ENCODE assay signal across 1 cellular context in the genomic region with DNA sequence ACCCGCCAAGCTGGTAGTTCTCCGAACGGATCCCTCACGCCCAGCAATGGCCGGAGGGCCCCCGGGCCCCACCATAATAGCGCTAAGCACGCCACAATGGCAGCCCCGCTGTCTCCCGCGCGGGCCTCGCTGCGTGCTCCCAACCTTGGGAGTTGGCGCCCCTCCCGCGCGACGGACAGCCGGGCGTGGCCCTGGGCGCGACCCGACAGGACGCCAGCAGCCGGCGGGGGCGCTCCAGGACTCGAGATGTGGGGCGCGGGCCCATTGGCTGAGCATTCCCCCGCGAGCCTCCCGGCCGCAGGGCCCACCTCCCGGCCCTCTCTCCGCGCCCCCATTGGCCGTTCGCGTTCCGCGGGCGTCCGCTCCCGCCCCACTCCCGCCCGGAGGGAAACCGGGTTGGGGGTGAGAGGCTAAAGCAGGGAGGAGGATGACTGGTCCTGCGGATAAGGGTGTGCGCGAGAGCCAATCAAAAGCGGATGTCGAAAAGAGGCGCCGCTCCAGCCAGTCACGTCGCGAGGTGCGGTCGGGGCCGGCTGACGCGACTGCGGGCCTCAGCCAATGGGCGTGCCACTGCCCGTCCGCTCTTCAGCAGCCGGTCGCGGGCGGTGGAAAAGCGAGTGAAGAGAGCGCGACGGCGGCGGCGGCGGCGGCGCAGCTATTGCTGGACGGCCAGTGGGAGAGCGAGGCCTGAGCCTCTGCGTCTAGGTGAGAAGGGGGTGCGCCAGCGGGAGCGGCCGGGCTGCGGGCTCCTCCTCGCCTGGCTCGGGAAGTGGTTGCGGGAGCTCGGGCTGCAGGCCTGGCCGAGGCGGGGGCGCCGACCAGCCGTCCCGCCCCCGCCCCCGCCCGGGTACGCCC.
TF ChIP-seq lines count a peak whose summit lies in the region.

A gene with protein sequence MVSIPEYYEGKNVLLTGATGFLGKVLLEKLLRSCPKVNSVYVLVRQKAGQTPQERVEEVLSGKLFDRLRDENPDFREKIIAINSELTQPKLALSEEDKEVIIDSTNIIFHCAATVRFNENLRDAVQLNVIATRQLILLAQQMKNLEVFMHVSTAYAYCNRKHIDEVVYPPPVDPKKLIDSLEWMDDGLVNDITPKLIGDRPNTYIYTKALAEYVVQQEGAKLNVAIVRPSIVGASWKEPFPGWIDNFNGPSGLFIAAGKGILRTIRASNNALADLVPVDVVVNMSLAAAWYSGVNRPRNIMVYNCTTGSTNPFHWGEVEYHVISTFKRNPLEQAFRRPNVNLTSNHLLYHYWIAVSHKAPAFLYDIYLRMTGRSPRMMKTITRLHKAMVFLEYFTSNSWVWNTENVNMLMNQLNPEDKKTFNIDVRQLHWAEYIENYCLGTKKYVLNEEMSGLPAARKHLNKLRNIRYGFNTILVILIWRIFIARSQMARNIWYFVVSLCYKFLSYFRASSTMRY (plus strand): TSS at position 567 of the 855 bp plus-strand sequence. CDS start 26,098 bp downstream, outside the sequence.

TF ChIP-seq in K562, 482 proteins besides CTCF, POLR2A, EP300 and RAD21 (continued from another document and continues in another):
- TF ChIP-seq, protein P1, sequence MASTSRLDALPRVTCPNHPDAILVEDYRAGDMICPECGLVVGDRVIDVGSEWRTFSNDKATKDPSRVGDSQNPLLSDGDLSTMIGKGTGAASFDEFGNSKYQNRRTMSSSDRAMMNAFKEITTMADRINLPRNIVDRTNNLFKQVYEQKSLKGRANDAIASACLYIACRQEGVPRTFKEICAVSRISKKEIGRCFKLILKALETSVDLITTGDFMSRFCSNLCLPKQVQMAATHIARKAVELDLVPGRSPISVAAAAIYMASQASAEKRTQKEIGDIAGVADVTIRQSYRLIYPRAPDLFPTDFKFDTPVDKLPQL (IDR thresholded peaks at IDR 0.05; ENCODE audit: extremely low read depth, insufficient read length) = no peak
- TF ChIP-seq, protein P2, sequence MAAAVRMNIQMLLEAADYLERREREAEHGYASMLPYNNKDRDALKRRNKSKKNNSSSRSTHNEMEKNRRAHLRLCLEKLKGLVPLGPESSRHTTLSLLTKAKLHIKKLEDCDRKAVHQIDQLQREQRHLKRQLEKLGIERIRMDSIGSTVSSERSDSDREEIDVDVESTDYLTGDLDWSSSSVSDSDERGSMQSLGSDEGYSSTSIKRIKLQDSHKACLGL (CRISPR knock-in tag; IDR thresholded peaks at IDR 0.05; ENCODE audit: borderline replicate concordance, poor library complexity, severe bottlenecking) = no peak
- TF ChIP-seq ZNF766 (CRISPR knock-in tag; conservative IDR thresholded peaks at IDR 0.05) = no peak
- TF ChIP-seq ZBTB7A (IDR thresholded peaks at IDR 0.05; ENCODE audit: borderline replicate concordance, control insufficient read depth, low read depth, low read length) = 0 out of 2 replicates have a peak, but pooled peaks have one; percentile 34
- TF ChIP-seq, protein P3, sequence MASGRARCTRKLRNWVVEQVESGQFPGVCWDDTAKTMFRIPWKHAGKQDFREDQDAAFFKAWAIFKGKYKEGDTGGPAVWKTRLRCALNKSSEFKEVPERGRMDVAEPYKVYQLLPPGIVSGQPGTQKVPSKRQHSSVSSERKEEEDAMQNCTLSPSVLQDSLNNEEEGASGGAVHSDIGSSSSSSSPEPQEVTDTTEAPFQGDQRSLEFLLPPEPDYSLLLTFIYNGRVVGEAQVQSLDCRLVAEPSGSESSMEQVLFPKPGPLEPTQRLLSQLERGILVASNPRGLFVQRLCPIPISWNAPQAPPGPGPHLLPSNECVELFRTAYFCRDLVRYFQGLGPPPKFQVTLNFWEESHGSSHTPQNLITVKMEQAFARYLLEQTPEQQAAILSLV (tag; IDR thresholded peaks at IDR 0.05) = no peak
- no peak; the same call in 1 of the 2 replicates for TF ChIP-seq ZNF311 (CRISPR knock-in tag; IDR thresholded peaks at IDR 0.05)
- no peak for TF ChIP-seq MAFG (tag; conservative IDR thresholded peaks at IDR 0.05)
- TF ChIP-seq ZNF699 (CRISPR knock-in tag; IDR thresholded peaks at IDR 0.05; ENCODE audit: insufficient replicate concordance) = no peak
- TF ChIP-seq, protein P4, sequence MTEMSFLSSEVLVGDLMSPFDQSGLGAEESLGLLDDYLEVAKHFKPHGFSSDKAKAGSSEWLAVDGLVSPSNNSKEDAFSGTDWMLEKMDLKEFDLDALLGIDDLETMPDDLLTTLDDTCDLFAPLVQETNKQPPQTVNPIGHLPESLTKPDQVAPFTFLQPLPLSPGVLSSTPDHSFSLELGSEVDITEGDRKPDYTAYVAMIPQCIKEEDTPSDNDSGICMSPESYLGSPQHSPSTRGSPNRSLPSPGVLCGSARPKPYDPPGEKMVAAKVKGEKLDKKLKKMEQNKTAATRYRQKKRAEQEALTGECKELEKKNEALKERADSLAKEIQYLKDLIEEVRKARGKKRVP (CRISPR knock-in tag; IDR thresholded peaks at IDR 0.05) = 0 out of 2 replicates have a peak, but pooled peaks have one; percentile 33
- TF ChIP-seq DPF2 (IDR thresholded peaks at IDR 0.05) = no peak
- TF ChIP-seq, protein P5, sequence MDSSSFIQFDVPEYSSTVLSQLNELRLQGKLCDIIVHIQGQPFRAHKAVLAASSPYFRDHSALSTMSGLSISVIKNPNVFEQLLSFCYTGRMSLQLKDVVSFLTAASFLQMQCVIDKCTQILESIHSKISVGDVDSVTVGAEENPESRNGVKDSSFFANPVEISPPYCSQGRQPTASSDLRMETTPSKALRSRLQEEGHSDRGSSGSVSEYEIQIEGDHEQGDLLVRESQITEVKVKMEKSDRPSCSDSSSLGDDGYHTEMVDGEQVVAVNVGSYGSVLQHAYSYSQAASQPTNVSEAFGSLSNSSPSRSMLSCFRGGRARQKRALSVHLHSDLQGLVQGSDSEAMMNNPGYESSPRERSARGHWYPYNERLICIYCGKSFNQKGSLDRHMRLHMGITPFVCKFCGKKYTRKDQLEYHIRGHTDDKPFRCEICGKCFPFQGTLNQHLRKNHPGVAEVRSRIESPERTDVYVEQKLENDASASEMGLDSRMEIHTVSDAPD (CRISPR knock-in tag; IDR thresholded peaks at IDR 0.05) = no peak
- TF ChIP-seq TFAM (CRISPR knock-in tag; conservative IDR thresholded peaks at IDR 0.05) = no peak
- TF ChIP-seq CCNT2 (IDR thresholded peaks at IDR 0.05; ENCODE audit: borderline replicate concordance, extremely low read depth, insufficient read length, low read depth, low read length) = peak; percentile 64
- TF ChIP-seq JUN (IDR thresholded peaks at IDR 0.05; ENCODE audit: borderline replicate concordance, low read depth, low read length) = no peak
- TF ChIP-seq JUN (CRISPR knock-in tag; IDR thresholded peaks at IDR 0.05; ENCODE audit: borderline replicate concordance) = 0 out of 2 replicates have a peak, but pooled peaks have one; percentile 52
- no peak for TF ChIP-seq MTF1 (CRISPR knock-in tag; IDR thresholded peaks at IDR 0.05; ENCODE audit: borderline replicate concordance)
- no peak for TF ChIP-seq ETV6 (IDR thresholded peaks at IDR 0.05; ENCODE audit: borderline replicate concordance in 1 of 2, low read depth in 2 of 2, low read length in 1 of 2)
- TF ChIP-seq ETV6 (CRISPR knock-in tag; IDR thresholded peaks at IDR 0.05; ENCODE audit: borderline replicate concordance) = no peak
- no peak for TF ChIP-seq MCM5 (IDR thresholded peaks at IDR 0.05; ENCODE audit: low read depth)
- TF ChIP-seq CBX1 (IDR thresholded peaks at IDR 0.05; ENCODE audit: low read depth) = peak; percentile 94
- no peak for TF ChIP-seq TRIM28 (IDR thresholded peaks at IDR 0.05)
- no peak for TF ChIP-seq HDGF (IDR thresholded peaks at IDR 0.05)
- TF ChIP-seq ZNF263 (CRISPR knock-in tag; IDR thresholded peaks at IDR 0.05; ENCODE audit: borderline replicate concordance) = peak; percentile 19; the same call in 1 of the 2 replicates
- TF ChIP-seq ZFPM2 (CRISPR knock-in tag; IDR thresholded peaks at IDR 0.05) = no peak
- no peak for TF ChIP-seq ZNF408 (CRISPR knock-in tag; IDR thresholded peaks at IDR 0.05; ENCODE audit: low read depth)
- no peak for TF ChIP-seq NUFIP1 (IDR thresholded peaks at IDR 0.05; ENCODE audit: partially characterized antibody)
- no peak for TF ChIP-seq ZNF282 (CRISPR knock-in tag; IDR thresholded peaks at IDR 0.05)
- no peak for TF ChIP-seq XRCC4 (IDR thresholded peaks at IDR 0.05; ENCODE audit: extremely low read depth, insufficient read depth, insufficient read length)
- TF ChIP-seq BCL6 (CRISPR knock-in tag; IDR thresholded peaks at IDR 0.05) = no peak
- TF ChIP-seq CCAR2 (IDR thresholded peaks at IDR 0.05; ENCODE audit: low read depth, low read length) = no peak
- no peak for TF ChIP-seq NR1H2 (CRISPR knock-in tag; IDR thresholded peaks at IDR 0.05)
- TF ChIP-seq, protein P6, sequence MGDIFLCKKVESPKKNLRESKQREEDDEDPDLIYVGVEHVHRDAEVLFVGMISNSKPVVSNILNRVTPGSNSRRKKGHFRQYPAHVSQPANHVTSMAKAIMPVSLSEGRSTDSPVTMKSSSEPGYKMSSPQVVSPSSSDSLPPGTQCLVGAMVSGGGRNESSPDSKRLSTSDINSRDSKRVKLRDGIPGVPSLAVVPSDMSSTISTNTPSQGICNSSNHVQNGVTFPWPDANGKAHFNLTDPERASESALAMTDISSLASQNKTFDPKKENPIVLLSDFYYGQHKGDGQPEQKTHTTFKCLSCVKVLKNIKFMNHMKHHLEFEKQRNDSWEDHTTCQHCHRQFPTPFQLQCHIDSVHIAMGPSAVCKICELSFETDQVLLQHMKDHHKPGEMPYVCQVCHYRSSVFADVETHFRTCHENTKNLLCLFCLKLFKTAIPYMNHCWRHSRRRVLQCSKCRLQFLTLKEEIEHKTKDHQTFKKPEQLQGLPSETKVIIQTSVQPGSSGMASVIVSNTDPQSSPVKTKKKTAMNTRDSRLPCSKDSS (IDR thresholded peaks at IDR 0.05; ENCODE audit: low read depth, partially characterized antibody) = no peak
- TF ChIP-seq SNRNP70 (optimal IDR thresholded peaks at IDR 0.05; ENCODE audit: low read depth, low read length) = no peak
- TF ChIP-seq, protein P7, sequence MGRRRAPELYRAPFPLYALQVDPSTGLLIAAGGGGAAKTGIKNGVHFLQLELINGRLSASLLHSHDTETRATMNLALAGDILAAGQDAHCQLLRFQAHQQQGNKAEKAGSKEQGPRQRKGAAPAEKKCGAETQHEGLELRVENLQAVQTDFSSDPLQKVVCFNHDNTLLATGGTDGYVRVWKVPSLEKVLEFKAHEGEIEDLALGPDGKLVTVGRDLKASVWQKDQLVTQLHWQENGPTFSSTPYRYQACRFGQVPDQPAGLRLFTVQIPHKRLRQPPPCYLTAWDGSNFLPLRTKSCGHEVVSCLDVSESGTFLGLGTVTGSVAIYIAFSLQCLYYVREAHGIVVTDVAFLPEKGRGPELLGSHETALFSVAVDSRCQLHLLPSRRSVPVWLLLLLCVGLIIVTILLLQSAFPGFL (CRISPR knock-in tag; IDR thresholded peaks at IDR 0.05) = no peak
- TF ChIP-seq ELF1 (tag; IDR thresholded peaks at IDR 0.05) = no peak
- TF ChIP-seq TAF9B (IDR thresholded peaks at IDR 0.05; ENCODE audit: partially characterized antibody) = no peak
- no peak for TF ChIP-seq ZNF24 (IDR thresholded peaks at IDR 0.05)
- TF ChIP-seq KAT2B (IDR thresholded peaks at IDR 0.05; ENCODE audit: low read depth, low read length) = no peak
- peak; percentile 87 for TF ChIP-seq FOS (IDR thresholded peaks at IDR 0.05; ENCODE audit: extremely low read depth, insufficient read length)
- TF ChIP-seq RBM22 (IDR thresholded peaks at IDR 0.05; ENCODE audit: low read depth, low read length, poor library complexity, severe bottlenecking) = peak; percentile 55
- TF ChIP-seq PCBP1 (IDR thresholded peaks at IDR 0.05; ENCODE audit: low read depth, low read length, poor library complexity, severe bottlenecking) = no peak
- TF ChIP-seq CSDE1 (IDR thresholded peaks at IDR 0.05) = no peak
- TF ChIP-seq HNRNPUL1 (IDR thresholded peaks at IDR 0.05; ENCODE audit: low read length) = no peak
- no peak for TF ChIP-seq ZNF586 (CRISPR knock-in tag; conservative IDR thresholded peaks at IDR 0.05)
- TF ChIP-seq, protein P8, sequence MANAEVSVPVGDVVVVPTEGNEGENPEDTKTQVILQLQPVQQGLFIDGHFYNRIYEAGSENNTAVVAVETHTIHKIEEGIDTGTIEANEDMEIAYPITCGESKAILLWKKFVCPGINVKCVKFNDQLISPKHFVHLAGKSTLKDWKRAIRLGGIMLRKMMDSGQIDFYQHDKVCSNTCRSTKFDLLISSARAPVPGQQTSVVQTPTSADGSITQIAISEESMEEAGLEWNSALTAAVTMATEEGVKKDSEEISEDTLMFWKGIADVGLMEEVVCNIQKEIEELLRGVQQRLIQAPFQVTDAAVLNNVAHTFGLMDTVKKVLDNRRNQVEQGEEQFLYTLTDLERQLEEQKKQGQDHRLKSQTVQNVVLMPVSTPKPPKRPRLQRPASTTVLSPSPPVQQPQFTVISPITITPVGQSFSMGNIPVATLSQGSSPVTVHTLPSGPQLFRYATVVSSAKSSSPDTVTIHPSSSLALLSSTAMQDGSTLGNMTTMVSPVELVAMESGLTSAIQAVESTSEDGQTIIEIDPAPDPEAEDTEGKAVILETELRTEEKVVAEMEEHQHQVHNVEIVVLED (CRISPR knock-in tag; IDR thresholded peaks at IDR 0.05) = no peak
- TF ChIP-seq PRPF4 (IDR thresholded peaks at IDR 0.05; ENCODE audit: insufficient read depth, low read depth, low read length, poor library complexity, severe bottlenecking) = no peak
- TF ChIP-seq TCF7 (IDR thresholded peaks at IDR 0.05; ENCODE audit: borderline replicate concordance) = no peak
- TF ChIP-seq SLC30A9 (CRISPR knock-in tag; IDR thresholded peaks at IDR 0.05) = no peak
- peak; percentile 85 to 96 for TF ChIP-seq MAZ (CRISPR knock-in tag; conservative IDR thresholded peaks at IDR 0.05 in 1 of 2, IDR thresholded peaks at IDR 0.05 in 1 of 2)
- TF ChIP-seq, protein P9, sequence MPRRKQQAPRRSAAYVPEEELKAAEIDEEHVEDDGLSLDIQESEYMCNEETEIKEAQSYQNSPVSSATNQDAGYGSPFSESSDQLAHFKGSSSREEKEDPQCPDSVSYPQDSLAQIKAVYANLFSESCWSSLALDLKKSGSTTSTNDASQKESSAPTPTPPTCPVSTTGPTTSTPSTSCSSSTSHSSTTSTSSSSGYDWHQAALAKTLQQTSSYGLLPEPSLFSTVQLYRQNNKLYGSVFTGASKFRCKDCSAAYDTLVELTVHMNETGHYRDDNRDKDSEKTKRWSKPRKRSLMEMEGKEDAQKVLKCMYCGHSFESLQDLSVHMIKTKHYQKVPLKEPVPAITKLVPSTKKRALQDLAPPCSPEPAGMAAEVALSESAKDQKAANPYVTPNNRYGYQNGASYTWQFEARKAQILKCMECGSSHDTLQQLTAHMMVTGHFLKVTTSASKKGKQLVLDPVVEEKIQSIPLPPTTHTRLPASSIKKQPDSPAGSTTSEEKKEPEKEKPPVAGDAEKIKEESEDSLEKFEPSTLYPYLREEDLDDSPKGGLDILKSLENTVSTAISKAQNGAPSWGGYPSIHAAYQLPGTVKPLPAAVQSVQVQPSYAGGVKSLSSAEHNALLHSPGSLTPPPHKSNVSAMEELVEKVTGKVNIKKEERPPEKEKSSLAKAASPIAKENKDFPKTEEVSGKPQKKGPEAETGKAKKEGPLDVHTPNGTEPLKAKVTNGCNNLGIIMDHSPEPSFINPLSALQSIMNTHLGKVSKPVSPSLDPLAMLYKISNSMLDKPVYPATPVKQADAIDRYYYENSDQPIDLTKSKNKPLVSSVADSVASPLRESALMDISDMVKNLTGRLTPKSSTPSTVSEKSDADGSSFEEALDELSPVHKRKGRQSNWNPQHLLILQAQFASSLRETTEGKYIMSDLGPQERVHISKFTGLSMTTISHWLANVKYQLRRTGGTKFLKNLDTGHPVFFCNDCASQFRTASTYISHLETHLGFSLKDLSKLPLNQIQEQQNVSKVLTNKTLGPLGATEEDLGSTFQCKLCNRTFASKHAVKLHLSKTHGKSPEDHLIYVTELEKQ (CRISPR knock-in tag; IDR thresholded peaks at IDR 0.05) = no peak
- TF ChIP-seq PTTG1 (tag; IDR thresholded peaks at IDR 0.05; ENCODE audit: low read depth) = no peak
- no peak for TF ChIP-seq BRF1 (IDR thresholded peaks at IDR 0.05; ENCODE audit: borderline replicate concordance, extremely low read depth, insufficient read length)
- peak; percentile 26; the same call in 1 of the 2 replicates for TF ChIP-seq CC2D1A (IDR thresholded peaks at IDR 0.05)
- 0 out of 2 replicates have a peak, but pooled peaks have one; percentile 26 for TF ChIP-seq FOXP1 (CRISPR knock-in tag; IDR thresholded peaks at IDR 0.05)
